In genomic region chr7:16849295-16850148, GRCh38 we compare ENCODE assay signal across 26 cellular contexts. TPM values are rescaled to one million over a fixed set of nuclear protein-coding genes. Genes with fewer than 3 reads are reported as not detected.
"Had no signal": no experiment of that assay in that cellular context is flagged by ENCODE, and none has a peak within 500 bp of the region (broad histone marks: within the 10 kb centered on the region; RNA-seq: fewer than 3 reads in every experiment).

No MANE protein-coding gene starts in this region.

- H3K4me1 ChIP-seq: ascending aorta, esophagus muscularis mucosa, right lobe of liver, upper lobe of right lung had no signal

- ATAC-seq: activated CD4-positive, CD25-positive, alpha-beta regulatory T cell treated with anti-CD3 and anti-CD28 coated beads, Interleukin-2, amount 50 U/mL, for 24 hours; left cardiac atrium; right lobe of liver; upper lobe of right lung had no signal

- H3K27me3 ChIP-seq: ascending aorta, colonic mucosa, right lobe of liver, upper lobe of right lung had no signal

- H3K4me2 ChIP-seq: smooth muscle cell had no signal

- H3K4me3 ChIP-seq: ascending aorta, colonic mucosa, dorsolateral prefrontal cortex, esophagus muscularis mucosa, right lobe of liver, smooth muscle cell, thoracic aorta, upper lobe of right lung had no signal

- H3K9me3 ChIP-seq: ascending aorta, colonic mucosa, esophagus muscularis mucosa, right lobe of liver, thoracic aorta, upper lobe of right lung had no signal

- H3K27ac Mint-ChIP-seq: activated CD4-positive, alpha-beta memory T cell treated with anti-CD3 and anti-CD28 coated beads, Interleukin-2, amount 10 ng/mL, durations not matched to agents 7 days and 5 days; activated CD4-positive, alpha-beta T cell treated with anti-CD3 and anti-CD28 coated beads, Interleukin-2, amount 10 ng/mL, durations not matched to agents 24 days and 14 days; activated naive CD4-positive, alpha-beta T cell treated with anti-CD3 and anti-CD28 coated beads, Interleukin-2, amount 50 U/mL, for 24 hours; memory B cell had no signal

- DNase-seq: activated CD4-positive, alpha-beta memory T cell treated with anti-CD3 and anti-CD28 coated beads, Interleukin-2, amount 10 ng/mL, durations not matched to agents 7 days and 5 days; activated CD4-positive, alpha-beta T cell treated with anti-CD3 and anti-CD28 coated beads, Interleukin-2, amount 10 ng/mL, durations not matched to agents 24 days and 14 days; activated gamma-delta T cell; central memory CD4-positive, alpha-beta T cell; colonic mucosa; dorsolateral prefrontal cortex; left cardiac atrium; naive B cell; occipital lobe; posterior cingulate gyrus; right lobe of liver; stimulated activated CD4-positive, alpha-beta T cell treated with anti-CD3 and anti-CD28 coated beads, Interleukin-15, amount 100 ng/mL, for 24 hours; stimulated activated naive CD4-positive, alpha-beta T cell; T-helper 2 cell; upper lobe of right lung had no signal

- H3K27ac ChIP-seq: ascending aorta, dorsolateral prefrontal cortex, esophagus muscularis mucosa, right lobe of liver, thoracic aorta, upper lobe of right lung, VCaP had no signal

- H3K4me1 Mint-ChIP-seq: activated CD4-positive, alpha-beta memory T cell treated with anti-CD3 and anti-CD28 coated beads, Interleukin-2, amount 10 ng/mL, durations not matched to agents 7 days and 5 days; activated CD4-positive, alpha-beta T cell treated with anti-CD3 and anti-CD28 coated beads, Interleukin-2, amount 10 ng/mL, durations not matched to agents 24 days and 14 days; activated naive CD4-positive, alpha-beta T cell treated with anti-CD3 and anti-CD28 coated beads, Interleukin-2, amount 50 U/mL, for 24 hours had no signal

- H3K36me3 ChIP-seq: ascending aorta, colonic mucosa, esophagus muscularis mucosa, right lobe of liver, thoracic aorta, upper lobe of right lung had no signal

- H3K9me3 Mint-ChIP-seq: activated CD4-positive, alpha-beta memory T cell treated with anti-CD3 and anti-CD28 coated beads, Interleukin-2, amount 10 ng/mL, durations not matched to agents 7 days and 5 days; activated CD4-positive, alpha-beta T cell treated with anti-CD3 and anti-CD28 coated beads, Interleukin-2, amount 10 ng/mL, durations not matched to agents 24 days and 14 days; activated naive CD4-positive, alpha-beta T cell treated with anti-CD3 and anti-CD28 coated beads, Interleukin-2, amount 50 U/mL, for 24 hours; memory B cell; naive B cell had no signal

- H3K36me3 Mint-ChIP-seq: activated naive CD4-positive, alpha-beta T cell treated with anti-CD3 and anti-CD28 coated beads, Interleukin-2, amount 50 U/mL, for 24 hours; memory B cell; naive B cell had no signal

- H3K4me3 Mint-ChIP-seq: activated CD4-positive, alpha-beta memory T cell treated with anti-CD3 and anti-CD28 coated beads, Interleukin-2, amount 10 ng/mL, durations not matched to agents 7 days and 5 days; activated CD4-positive, alpha-beta T cell treated with anti-CD3 and anti-CD28 coated beads, Interleukin-2, amount 10 ng/mL, durations not matched to agents 24 days and 14 days; activated naive CD4-positive, alpha-beta T cell treated with anti-CD3 and anti-CD28 coated beads, Interleukin-2, amount 50 U/mL, for 24 hours; memory B cell had no signal

- H3K27me3 Mint-ChIP-seq: naive B cell had no signal

RNA-seq across cellular contexts. Expression of gene AGR3, which starts 32.3 kb away (rescaled TPM):
- total RNA-seq: activated CD4-positive, alpha-beta memory T cell treated with anti-CD3 and anti-CD28 coated beads, Interleukin-2, amount 10 ng/mL, durations not matched to agents 7 days and 5 days; activated CD4-positive, alpha-beta T cell treated with anti-CD3 and anti-CD28 coated beads, Interleukin-2, amount 10 ng/mL, durations not matched to agents 24 days and 14 days; ascending aorta; dorsolateral prefrontal cortex; frontal cortex; left cardiac atrium; mononuclear cell; occipital lobe; right lobe of liver; smooth muscle cell had no signal
- polyA plus RNA-seq: neural cell, smooth muscle cell had no signal

RNA-seq across cellular contexts. Expression of gene AGR2, which starts 44.7 kb away (rescaled TPM):
- total RNA-seq: activated CD4-positive, alpha-beta memory T cell treated with anti-CD3 and anti-CD28 coated beads, Interleukin-2, amount 10 ng/mL, durations not matched to agents 7 days and 5 days; activated CD4-positive, alpha-beta T cell treated with anti-CD3 and anti-CD28 coated beads, Interleukin-2, amount 10 ng/mL, durations not matched to agents 24 days and 14 days; ascending aorta; esophagus muscularis mucosa; left cardiac atrium; mononuclear cell had no signal
- polyA plus RNA-seq: neural cell had no signal
